8 cellular contexts compared by ENCODE assay signal in the genomic region with DNA sequence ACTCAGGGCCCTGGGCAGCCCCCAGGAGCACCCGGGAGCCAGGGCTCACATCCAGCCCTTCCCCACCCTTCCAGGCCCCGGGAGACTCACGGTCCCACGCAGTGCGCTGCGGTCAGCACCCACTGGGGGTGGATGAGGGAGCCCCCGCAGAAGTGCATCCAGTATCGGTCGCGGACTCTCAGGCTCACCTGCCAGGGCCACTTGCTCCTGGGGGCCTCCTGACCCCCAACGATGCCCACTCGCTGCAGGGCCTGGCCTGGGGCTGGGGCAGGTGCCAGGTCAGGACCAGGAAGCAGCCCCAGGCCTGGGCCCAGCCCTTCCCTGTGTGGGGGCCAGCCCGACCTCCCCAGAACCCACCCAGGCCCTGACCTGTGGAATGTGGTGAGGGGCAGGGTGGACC. TPM values are rescaled to one million over a fixed set of nuclear protein-coding genes. Genes with fewer than 3 reads are reported as not detected.
"Had no signal": no experiment of that assay in that cellular context is flagged by ENCODE, and none has a peak within 500 bp of the region (broad histone marks: within the 10 kb centered on the region; RNA-seq: fewer than 3 reads in every experiment).

No MANE protein-coding gene starts in this region.

RNA-seq across cellular contexts. Expression of a gene that starts 0.5 kb away (rescaled TPM):
- total RNA-seq: LHCN-M2, MCF 10A, NCI-H460, OCI-LY7, PC-9, RPMI7951, SJSA1 had no signal
- polyA plus RNA-seq: SK-N-SH had no signal

RNA-seq across cellular contexts. Expression of a gene that starts 4.4 kb away (rescaled TPM):
- total RNA-seq: LHCN-M2, MCF 10A, NCI-H460, OCI-LY7, PC-9, SJSA1 had no signal
- polyA plus RNA-seq: SK-N-SH had no signal

RNA-seq across cellular contexts. Expression of a gene that starts 11.0 kb away (rescaled TPM):
- total RNA-seq: LHCN-M2, MCF 10A, NCI-H460, OCI-LY7, PC-9, SJSA1 had no signal
- polyA plus RNA-seq: SK-N-SH had no signal

RNA-seq across cellular contexts. Expression of a gene that starts 26.4 kb away (rescaled TPM):
- total RNA-seq: LHCN-M2, MCF 10A, NCI-H460, OCI-LY7, PC-9, RPMI7951, SJSA1 had no signal
- polyA plus RNA-seq: SK-N-SH had no signal
